Comparison of ENCODE assay signal across 15 cellular contexts in the genomic region with DNA sequence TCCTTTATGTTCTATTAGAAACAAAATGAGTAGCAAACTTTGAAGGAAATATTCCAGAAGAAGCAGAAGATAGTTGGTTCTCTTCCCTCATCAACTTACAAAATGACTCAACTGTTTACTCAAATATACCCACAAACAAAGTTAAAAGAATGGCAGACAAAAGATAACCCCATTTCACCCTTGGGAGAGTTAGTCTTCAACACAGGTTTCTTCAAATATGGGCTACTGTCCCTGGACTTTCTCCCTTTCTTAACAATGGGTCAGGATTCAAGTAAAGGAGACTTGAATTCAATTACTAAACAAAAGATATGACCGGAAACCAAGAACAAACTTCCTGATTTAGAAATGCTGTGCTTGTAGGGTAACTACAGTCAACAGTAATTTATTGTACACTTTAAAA. TPM values are rescaled to one million over a fixed set of nuclear protein-coding genes. Genes with fewer than 3 reads are reported as not detected.
DNase-seq lines count a peak whose midpoint lies in the region; ATAC-seq and TF ChIP-seq lines count a peak whose summit lies in the region.
"Had no signal": no experiment of that assay in that cellular context is flagged by ENCODE, and none has a peak within 500 bp of the region (broad histone marks: within the 10 kb centered on the region; RNA-seq: fewer than 3 reads in every experiment).

No MANE protein-coding gene starts in this region.

- H3K9me3 ChIP-seq in OCI-LY7 (ENCODE audit: low read length) = no peaks in the 10 kb centered on the region; the same call in 1 of the 2 replicates
- H3K9me3 ChIP-seq: heart left ventricle, upper lobe of right lung had no signal

- H3K4me3 Mint-ChIP-seq in activated T-cell treated with anti-CD3 and anti-CD28 coated beads, Interleukin-2, amount 50 U/mL, for 72 hours = peak overlapping the region in 1 of 2 donors; percentile 43
- H3K4me3 Mint-ChIP-seq in activated T-cell treated with anti-CD3 and anti-CD28 coated beads, Interleukin-2, amount 50 U/mL, for 4 hours = no peak overlapping the region
- H3K4me3 Mint-ChIP-seq in endothelial cell (ENCODE audit: unreplicated experiment) = no peak overlapping the region
- no peak overlapping the region for H3K4me3 Mint-ChIP-seq in stimulated activated memory B cell treated with anti-CD40 and anti-IgM and Interleukin-4, amounts not matched to agents 10 μg/mL and 1 μg/mL and 100 μg/mL, for 72 hours

- H3K9me2 ChIP-seq in OCI-LY7 (ENCODE audit: insufficient read depth, low read length) = no peaks in the 10 kb centered on the region

- POLR2A ChIA-PET in OCI-LY7 (lab: Charles Lee) = interaction anchor here (0.9 to 2.4 kb wide), 3 partner anchors 12 to 16 kb away, joined by 8 to 13 read pairs (median 10); a partner anchor contains a TSS

- H3K4me1 Mint-ChIP-seq in activated T-cell treated with anti-CD3 and anti-CD28 coated beads, Interleukin-2, amount 50 U/mL, for 72 hours (ENCODE audit: low read depth) = peaks cover 39% of the 10 kb centered on the region
- H3K4me1 Mint-ChIP-seq in activated T-cell treated with anti-CD3 and anti-CD28 coated beads, Interleukin-2, amount 50 U/mL, for 4 hours (ENCODE audit: low read depth) = peaks cover 45% of the 10 kb centered on the region
- peaks cover 25% of the 10 kb centered on the region for H3K4me1 Mint-ChIP-seq in endothelial cell (ENCODE audit: unreplicated experiment)
- peaks cover 43% of the 10 kb centered on the region for H3K4me1 Mint-ChIP-seq in stimulated activated memory B cell treated with anti-CD40 and anti-IgM and Interleukin-4, amounts not matched to agents 10 μg/mL and 1 μg/mL and 100 μg/mL, for 72 hours

- no peak for DNase-seq in activated T-cell treated with anti-CD3 and anti-CD28 coated beads, Interleukin-2, amount 50 U/mL, for 72 hours
- DNase-seq in activated T-cell treated with anti-CD3 and anti-CD28 coated beads, Interleukin-2, amount 50 U/mL, for 4 hours = no peak
- DNase-seq in OCI-LY7 (ENCODE audit: low spot score) (no peak), endothelial cell (ENCODE audit: low spot score) (no peak), H4 (ENCODE audit: low spot score) (no peak)
- DNase-seq in stimulated activated CD4-positive, alpha-beta T cell treated with anti-CD3 and anti-CD28 coated beads, Interleukin-4, amount 100 ng/mL, for 1 hour = no peak
- DNase-seq: activated naive CD4-positive, alpha-beta T cell treated with anti-CD3 and anti-CD28 coated beads, Interleukin-2, amount 50 U/mL, for 16 hours; heart left ventricle; NCI-H1436; NCI-H446; upper lobe of right lung had no signal

- peaks cover 0 to 1% of the 10 kb centered on the region in 2 donors for H3K36me3 Mint-ChIP-seq in activated T-cell treated with anti-CD3 and anti-CD28 coated beads, Interleukin-2, amount 50 U/mL, for 72 hours (ENCODE audit: insufficient read depth in 2 of 2)
- peaks cover 2% of the 10 kb centered on the region for H3K36me3 Mint-ChIP-seq in activated T-cell treated with anti-CD3 and anti-CD28 coated beads, Interleukin-2, amount 50 U/mL, for 4 hours (ENCODE audit: insufficient read depth)
- peaks cover 4% of the 10 kb centered on the region for H3K36me3 Mint-ChIP-seq in endothelial cell (ENCODE audit: low read depth, unreplicated experiment)
- peaks cover 10% of the 10 kb centered on the region for H3K36me3 Mint-ChIP-seq in stimulated activated memory B cell treated with anti-CD40 and anti-IgM and Interleukin-4, amounts not matched to agents 10 μg/mL and 1 μg/mL and 100 μg/mL, for 72 hours

- CTCF ChIA-PET in OCI-LY7 (lab: Charles Lee; ENCODE audit: unreplicated experiment) = no interaction called here

- H3K79me2 ChIP-seq in OCI-LY7 (ENCODE audit: insufficient read depth, low read depth, low read length) = peaks cover 82% of the 10 kb centered on the region; the same call in 1 of the 2 replicates

- peak overlapping the region; percentile 27; the same call in 1 of the 2 replicates for H3K4me2 ChIP-seq in OCI-LY7 (ENCODE audit: low read length)

- no peak for ATAC-seq in activated T-cell treated with anti-CD3 and anti-CD28 coated beads, Interleukin-2, amount 50 U/mL, for 72 hours (replicated peaks in 1 of 2)
- no peak for ATAC-seq in activated T-cell treated with anti-CD3 and anti-CD28 coated beads, Interleukin-2, amount 50 U/mL, for 4 hours
- ATAC-seq in stimulated activated memory B cell treated with anti-CD40 and anti-IgM and Interleukin-4, amounts not matched to agents 10 μg/mL and 1 μg/mL and 100 μg/mL, for 72 hours = no peak
- ATAC-seq in HG03196 (IDR thresholded peaks at IDR 0.05; ENCODE audit: unreplicated experiment) = no peak
- ATAC-seq: HCT116, heart left ventricle, Panc1, upper lobe of right lung had no signal

- no peak for TF ChIP-seq CTCF in OCI-LY7 (conservative IDR thresholded peaks at IDR 0.05; ENCODE audit: low read length)
- TF ChIP-seq CTCF in endothelial cell (IDR thresholded peaks at IDR 0.05; ENCODE audit: unreplicated experiment) = no peak

- no peaks in the 10 kb centered on the region for H3K27me3 Mint-ChIP-seq in activated T-cell treated with anti-CD3 and anti-CD28 coated beads, Interleukin-2, amount 50 U/mL, for 72 hours (ENCODE audit: low read depth)
- H3K27me3 Mint-ChIP-seq in activated T-cell treated with anti-CD3 and anti-CD28 coated beads, Interleukin-2, amount 50 U/mL, for 4 hours (ENCODE audit: low read depth) = no peaks in the 10 kb centered on the region
- H3K27me3 Mint-ChIP-seq in endothelial cell (ENCODE audit: unreplicated experiment) = peaks cover 2% of the 10 kb centered on the region
- no peaks in the 10 kb centered on the region for H3K27me3 Mint-ChIP-seq in stimulated activated memory B cell treated with anti-CD40 and anti-IgM and Interleukin-4, amounts not matched to agents 10 μg/mL and 1 μg/mL and 100 μg/mL, for 72 hours

- H3K9me3 Mint-ChIP-seq in activated T-cell treated with anti-CD3 and anti-CD28 coated beads, Interleukin-2, amount 50 U/mL, for 72 hours = no peaks in the 10 kb centered on the region
- no peaks in the 10 kb centered on the region for H3K9me3 Mint-ChIP-seq in activated T-cell treated with anti-CD3 and anti-CD28 coated beads, Interleukin-2, amount 50 U/mL, for 4 hours
- H3K9me3 Mint-ChIP-seq in endothelial cell (ENCODE audit: unreplicated experiment) = no peaks in the 10 kb centered on the region
- no peaks in the 10 kb centered on the region for H3K9me3 Mint-ChIP-seq in stimulated activated memory B cell treated with anti-CD40 and anti-IgM and Interleukin-4, amounts not matched to agents 10 μg/mL and 1 μg/mL and 100 μg/mL, for 72 hours

- H3K4me3 ChIP-seq in OCI-LY7 (ENCODE audit: low read depth, low read length, poor library complexity, severe bottlenecking) = no peak overlapping the region
- H3K4me3 ChIP-seq: heart left ventricle, upper lobe of right lung had no signal

- peak overlapping the region; percentile 82 for H3K27ac Mint-ChIP-seq in activated T-cell treated with anti-CD3 and anti-CD28 coated beads, Interleukin-2, amount 50 U/mL, for 72 hours
- peak overlapping the region; percentile 92 for H3K27ac Mint-ChIP-seq in endothelial cell (ENCODE audit: unreplicated experiment)
- H3K27ac Mint-ChIP-seq in stimulated activated memory B cell treated with anti-CD40 and anti-IgM and Interleukin-4, amounts not matched to agents 10 μg/mL and 1 μg/mL and 100 μg/mL, for 72 hours = peak overlapping the region; percentile 59

- H4K20me1 ChIP-seq in OCI-LY7 (ENCODE audit: insufficient read depth, low read length) = no peaks in the 10 kb centered on the region

- intact Hi-C loops in OCI-LY7 (cut with micrococcal nuclease; ENCODE audit: unreplicated experiment) = no loop called here

- peak overlapping the region; percentile 11; the same call in 1 of the 2 replicates for H2AFZ ChIP-seq in OCI-LY7 (ENCODE audit: low read length)

- peaks cover 69% of the 10 kb centered on the region for H3K4me1 ChIP-seq in OCI-LY7 (ENCODE audit: insufficient read depth, low read length, poor library complexity, severe bottlenecking)

- peaks cover 6% of the 10 kb centered on the region; the same call in 1 of the 2 replicates for H3K36me3 ChIP-seq in OCI-LY7 (ENCODE audit: insufficient read depth, low read length)
- H3K36me3 ChIP-seq: heart left ventricle, upper lobe of right lung had no signal

- peak overlapping the region; percentile 17 for H3K27ac ChIP-seq in OCI-LY7 (ENCODE audit: low read depth, low read length, poor library complexity, severe bottlenecking)
- H3K27ac ChIP-seq: upper lobe of right lung had no signal

- BruUV-seq in OCI-LY7 (replicated peaks; lab: Mats Ljungman, UMichigan) = no TSS peak

RNA-seq across cellular contexts. Expression of a gene that starts 14.3 kb away (rescaled TPM):
- total RNA-seq in activated T-cell treated with anti-CD3 and anti-CD28 coated beads, Interleukin-2, amount 50 U/mL, for 72 hours = 10 to 100 TPM; 20.1 to 20.2 TPM
- total RNA-seq in activated T-cell treated with anti-CD3 and anti-CD28 coated beads, Interleukin-2, amount 50 U/mL, for 4 hours = 10 to 100 TPM in 1 of 3 donors, 1 to 10 TPM in 2; 9.2 to 10.1 (median 9.4) TPM
- total RNA-seq in OCI-LY7 (2014; rRNA removed; shearing (Covaris generic)) = 6.9 and 11.5 TPM in 2 replicates
- 18.1 and 22.4 TPM in 2 replicates for total RNA-seq in OCI-LY7 (2022)
- total RNA-seq in endothelial cell (ENCODE audit: unreplicated experiment) = 18.5 TPM
- 0.60 and 2.1 TPM in 2 replicates for total RNA-seq in H4 (2014; rRNA removed; shearing (Covaris generic))
